Comparison of ENCODE assay signal across 20 cellular contexts in the genomic region with DNA sequence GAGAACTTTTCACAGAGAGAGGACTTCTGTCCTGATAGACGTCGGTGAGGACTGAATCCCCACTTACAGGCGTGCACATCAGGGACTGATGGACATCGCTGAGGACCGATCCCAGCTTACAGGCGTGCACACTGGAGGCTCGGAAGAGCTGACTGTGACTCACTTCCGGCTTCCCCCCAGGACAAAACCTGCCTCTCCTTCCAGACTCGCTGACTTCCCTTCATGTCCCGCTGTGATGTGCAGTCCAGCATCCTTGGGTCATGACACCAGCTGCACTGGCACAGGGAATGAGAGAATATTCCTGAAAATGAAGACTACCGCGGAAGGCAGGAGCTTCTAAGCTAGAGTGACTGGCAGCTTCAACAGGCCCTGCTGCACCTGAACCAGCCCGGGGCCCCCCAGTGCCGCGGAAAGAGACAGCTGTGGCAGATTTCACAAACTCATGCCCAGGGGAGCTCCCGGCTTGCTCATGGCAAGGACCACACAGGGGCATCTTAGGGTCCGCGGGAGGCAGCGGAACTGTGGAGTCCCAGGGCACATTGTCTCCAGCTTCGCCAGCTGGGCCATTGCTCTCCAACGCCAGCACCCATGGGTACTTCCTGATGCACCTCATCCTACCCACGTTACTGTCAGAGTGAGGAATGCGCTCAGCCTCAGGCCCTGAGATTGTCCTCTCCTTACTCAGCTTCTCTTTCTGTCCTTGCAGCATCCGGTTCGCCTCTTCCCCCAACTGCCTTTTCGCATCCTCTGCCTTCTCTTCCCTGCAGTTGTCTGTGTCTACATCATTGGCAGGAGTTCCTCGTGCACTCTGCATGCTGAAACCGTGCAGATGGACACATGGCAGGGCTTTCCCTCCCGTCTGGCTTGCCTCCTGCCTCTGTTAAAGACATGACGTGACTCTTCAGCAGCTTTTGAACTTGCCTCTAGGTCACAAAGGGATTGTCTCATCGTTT. TPM values are rescaled to one million over a fixed set of nuclear protein-coding genes. Genes with fewer than 3 reads are reported as not detected.
DNase-seq lines count a peak whose midpoint lies in the region; ATAC-seq and TF ChIP-seq lines count a peak whose summit lies in the region.
"Had no signal": no experiment of that assay in that cellular context is flagged by ENCODE, and none has a peak within 500 bp of the region (broad histone marks: within the 10 kb centered on the region; RNA-seq: fewer than 3 reads in every experiment).

No MANE protein-coding gene starts in this region.

- intact Hi-C loops in activated CD4-positive, alpha-beta T cell treated with anti-CD3 and anti-CD28 coated beads for 36 hours (cut with DNase I, micrococcal nuclease): no loop called here

- H3K4me3 ChIP-seq in MG63 (no peak overlapping the region), choroid plexus epithelial cell (ENCODE audit: low read depth, low read length) (no peak overlapping the region), coronary artery (no peak overlapping the region)
- H3K4me3 ChIP-seq: BLaER1, smooth muscle cell had no signal

- H3K4me1 Mint-ChIP-seq in osteocyte (ENCODE audit: unreplicated experiment): peaks cover 14% of the 10 kb centered on the region
- no peaks in the 10 kb centered on the region for H3K4me1 Mint-ChIP-seq in activated CD4-positive, alpha-beta T cell treated with anti-CD3 and anti-CD28 coated beads for 36 hours
- H3K4me1 Mint-ChIP-seq: activated naive CD8-positive, alpha-beta T cell treated with anti-CD3 and anti-CD28 coated beads for 36 hours; mesothelial cell of epicardium; nephron progenitor cell had no signal

- CTCF ChIA-PET in activated CD4-positive, alpha-beta T cell treated with anti-CD3 and anti-CD28 coated beads for 36 hours (lab: Charles Lee): interaction anchor here (0.6 to 0.9 kb wide), 3 partner anchors 10 to 436 kb away, joined by 3 read pairs; no protein-coding TSS in a partner anchor

- peaks cover 14% of the 10 kb centered on the region for H3K27me3 Mint-ChIP-seq in osteocyte (ENCODE audit: unreplicated experiment)
- H3K27me3 Mint-ChIP-seq in activated CD4-positive, alpha-beta T cell treated with anti-CD3 and anti-CD28 coated beads for 36 hours: no peaks in the 10 kb centered on the region

- TF ChIP-seq CTCF in choroid plexus epithelial cell (conservative IDR thresholded peaks at IDR 0.05; ENCODE audit: low read depth, low read length): no peak
- TF ChIP-seq CTCF in osteocyte (IDR thresholded peaks at IDR 0.05): no peak
- no peak for TF ChIP-seq CTCF in coronary artery (IDR thresholded peaks at IDR 0.05)

- H3K27ac Mint-ChIP-seq in osteocyte (ENCODE audit: unreplicated experiment): no peak overlapping the region
- no peak overlapping the region for H3K27ac Mint-ChIP-seq in activated CD4-positive, alpha-beta T cell treated with anti-CD3 and anti-CD28 coated beads for 36 hours
- H3K27ac Mint-ChIP-seq: activated naive CD8-positive, alpha-beta T cell treated with anti-CD3 and anti-CD28 coated beads for 36 hours; mesothelial cell of epicardium; nephron progenitor cell had no signal

- no peaks in the 10 kb centered on the region for H3K36me3 Mint-ChIP-seq in osteocyte (ENCODE audit: unreplicated experiment)
- no peaks in the 10 kb centered on the region for H3K36me3 Mint-ChIP-seq in activated CD4-positive, alpha-beta T cell treated with anti-CD3 and anti-CD28 coated beads for 36 hours (ENCODE audit: low read depth)
- H3K36me3 Mint-ChIP-seq: activated naive CD8-positive, alpha-beta T cell treated with anti-CD3 and anti-CD28 coated beads for 36 hours; mesothelial cell of epicardium had no signal

- POLR2A ChIA-PET in activated CD4-positive, alpha-beta T cell treated with anti-CD3 and anti-CD28 coated beads for 36 hours (lab: Charles Lee): interaction anchor here (0.5 kb wide), 1 partner anchor 219 kb away, joined by 3 read pairs; no protein-coding TSS in a partner anchor

- H3K27ac ChIP-seq in coronary artery: no peak overlapping the region
- H3K27ac ChIP-seq: BLaER1, HL-60, RWPE1 had no signal

- H3K9me3 Mint-ChIP-seq in osteocyte (ENCODE audit: unreplicated experiment): peaks cover 7% of the 10 kb centered on the region
- no peaks in the 10 kb centered on the region for H3K9me3 Mint-ChIP-seq in activated CD4-positive, alpha-beta T cell treated with anti-CD3 and anti-CD28 coated beads for 36 hours (ENCODE audit: low read depth)
- H3K9me3 Mint-ChIP-seq: activated naive CD8-positive, alpha-beta T cell treated with anti-CD3 and anti-CD28 coated beads for 36 hours had no signal

- H3K36me3 ChIP-seq in MG63: no peaks in the 10 kb centered on the region
- H3K36me3 ChIP-seq: BLaER1 had no signal

- no peaks in the 10 kb centered on the region for H3K27me3 ChIP-seq in MG63
- H3K27me3 ChIP-seq: BLaER1 had no signal

- no peak overlapping the region for H3K4me3 Mint-ChIP-seq in osteocyte (ENCODE audit: unreplicated experiment)
- H3K4me3 Mint-ChIP-seq in activated CD4-positive, alpha-beta T cell treated with anti-CD3 and anti-CD28 coated beads for 36 hours: no peak overlapping the region
- H3K4me3 Mint-ChIP-seq: activated naive CD8-positive, alpha-beta T cell treated with anti-CD3 and anti-CD28 coated beads for 36 hours; mesothelial cell of epicardium; nephron progenitor cell had no signal

- DNase-seq in Daoy (ENCODE audit: low read depth) (peak; percentile 76), MG63 (peak; percentile 13), choroid plexus epithelial cell (ENCODE audit: low read depth) (peak; percentile 28), osteocyte (ENCODE audit: extremely low spot score, unreplicated experiment) (peak; percentile 70), NCI-H2196 (lab: John Stamatoyannopoulos, UW; ENCODE audit: unreplicated experiment) (no peak), coronary artery (ENCODE audit: low spot score) (no peak)
- no peak for DNase-seq in activated CD4-positive, alpha-beta T cell treated with anti-CD3 and anti-CD28 coated beads for 36 hours
- DNase-seq: activated naive CD8-positive, alpha-beta T cell treated with anti-CD3 and anti-CD28 coated beads for 36 hours; Calu3; cortex of kidney; MV-4-11; NCI-H2029; NCI-H510A; nephron progenitor cell had no signal

- no peak for ATAC-seq in activated CD4-positive, alpha-beta T cell treated with anti-CD3 and anti-CD28 coated beads for 36 hours
- ATAC-seq in HG03280 (IDR thresholded peaks at IDR 0.05; ENCODE audit: unreplicated experiment): no peak

- peaks cover 6% of the 10 kb centered on the region for H3K9me3 ChIP-seq in MG63
- H3K9me3 ChIP-seq: BLaER1 had no signal

RNA-seq across cellular contexts. Expression of gene SURF6, which starts 29.5 kb away (rescaled TPM):
- 33.6 and 52.9 TPM in 2 replicates for total RNA-seq in Daoy (2014; rRNA removed; shearing (Covaris generic))
- 25.1 and 28.9 TPM in 2 replicates for total RNA-seq in MG63 (2014; rRNA removed; shearing (Covaris generic); ENCODE audit: low replicate concordance)
- total RNA-seq in osteocyte: 16.0 and 19.8 TPM in 2 replicates
- total RNA-seq in activated CD4-positive, alpha-beta T cell treated with anti-CD3 and anti-CD28 coated beads for 36 hours: 10 to 100 TPM; 22.4 to 24.3 TPM

RNA-seq across cellular contexts. Expression of gene ABO, which starts 31.5 kb away (rescaled TPM):
- total RNA-seq in Daoy (2014; rRNA removed; shearing (Covaris generic)): not detected in 2 replicates
- total RNA-seq in MG63 (2014; rRNA removed; shearing (Covaris generic); ENCODE audit: low replicate concordance): not detected in 2 replicates
- not detected in 2 replicates for total RNA-seq in osteocyte
- total RNA-seq in activated CD4-positive, alpha-beta T cell treated with anti-CD3 and anti-CD28 coated beads for 36 hours: under 1 TPM in 1 of 2 experiments, not detected in 1; 0.09 TPM
- total RNA-seq: activated naive CD8-positive, alpha-beta T cell treated with anti-CD3 and anti-CD28 coated beads for 36 hours had no signal

RNA-seq across cellular contexts. Expression of gene MED22, which starts 41.4 kb away (rescaled TPM):
- total RNA-seq in Daoy (2014; rRNA removed; shearing (Covaris generic)): 22.0 and 28.2 TPM in 2 replicates
- total RNA-seq in MG63 (2014; rRNA removed; shearing (Covaris generic); ENCODE audit: low replicate concordance): 34.7 and 35.4 TPM in 2 replicates
- 23.4 and 27.6 TPM in 2 replicates for total RNA-seq in osteocyte
- total RNA-seq in activated CD4-positive, alpha-beta T cell treated with anti-CD3 and anti-CD28 coated beads for 36 hours: 10 to 100 TPM; 22.9 to 26.4 TPM

RNA-seq across cellular contexts. Expression of gene RPL7A, which starts 41.5 kb away (rescaled TPM):
- total RNA-seq in Daoy (2014; rRNA removed; shearing (Covaris generic)): 4,321 and 4,992 TPM in 2 replicates
- 2,766 and 2,991 TPM in 2 replicates for total RNA-seq in MG63 (2014; rRNA removed; shearing (Covaris generic); ENCODE audit: low replicate concordance)
- 1,770 and 1,772 TPM in 2 replicates for total RNA-seq in osteocyte
- total RNA-seq in activated CD4-positive, alpha-beta T cell treated with anti-CD3 and anti-CD28 coated beads for 36 hours: 1,000 to 10,000 TPM; 3,179 to 3,246 TPM

RNA-seq across cellular contexts. Expression of gene SURF1, which starts 49.8 kb away (rescaled TPM):
- total RNA-seq in Daoy (2014; rRNA removed; shearing (Covaris generic)): 46.4 and 57.8 TPM in 2 replicates
- 37.4 and 48.4 TPM in 2 replicates for total RNA-seq in MG63 (2014; rRNA removed; shearing (Covaris generic); ENCODE audit: low replicate concordance)
- 36.2 and 39.4 TPM in 2 replicates for total RNA-seq in osteocyte
- 10 to 100 TPM; 17.4 to 29.1 TPM for total RNA-seq in activated CD4-positive, alpha-beta T cell treated with anti-CD3 and anti-CD28 coated beads for 36 hours

Comparison
In these comparisons a context has a peak if more than half of its experiments do, and no peak if none do; other contexts are left out.
1. DNase-seq: peak in Daoy (single experiment), MG63 (single experiment), choroid plexus epithelial cell (single experiment) and osteocyte (single experiment); none in activated CD4-positive, alpha-beta T cell treated with anti-CD3 and anti-CD28 coated beads for 36 hours (single experiment), NCI-H2196 (single experiment) and coronary artery (single experiment).